Comparison of ENCODE assay signal across 22 cellular contexts in genomic region chr12:6777386-6777785, GRCh38. TPM values are rescaled to one million over a fixed set of nuclear protein-coding genes. Genes with fewer than 3 reads are reported as not detected.
A peak's percentile ranks its signal among the peaks of the same experiment; 100 is the strongest.
DNase-seq lines count a peak whose midpoint lies in the region; ATAC-seq and TF ChIP-seq lines count a peak whose summit lies in the region.
"Had no signal": no experiment of that assay in that cellular context is flagged by ENCODE, and none has a peak within 500 bp of the region (broad histone marks: within the 10 kb centered on the region; RNA-seq: fewer than 3 reads in every experiment).

No MANE protein-coding gene starts in this region.

- no peaks in the 10 kb centered on the region for H3K27me3 Mint-ChIP-seq in activated CD8-positive, alpha-beta T cell treated with anti-CD3 and anti-CD28 coated beads for 36 hours
- no peaks in the 10 kb centered on the region for H3K27me3 Mint-ChIP-seq in activated CD8-positive, alpha-beta T cell treated with anti-CD3 and anti-CD28 coated beads, Interleukin-2, amount 10 ng/mL, durations not matched to agents 7 days and 5 days (ENCODE audit: low read depth)
- H3K27me3 Mint-ChIP-seq in activated naive CD8-positive, alpha-beta T cell treated with anti-CD3 and anti-CD28 coated beads, Interleukin-2, amount 50 U/mL, for 24 hours, result peaks cover 10% of the 10 kb centered on the region

- no peaks in the 10 kb centered on the region for H3K9me3 Mint-ChIP-seq in activated CD8-positive, alpha-beta T cell treated with anti-CD3 and anti-CD28 coated beads for 36 hours
- no peaks in the 10 kb centered on the region for H3K9me3 Mint-ChIP-seq in activated CD8-positive, alpha-beta T cell treated with anti-CD3 and anti-CD28 coated beads, Interleukin-2, amount 10 ng/mL, durations not matched to agents 7 days and 5 days (ENCODE audit: insufficient read depth)
- no peaks in the 10 kb centered on the region for H3K9me3 Mint-ChIP-seq in activated naive CD8-positive, alpha-beta T cell treated with anti-CD3 and anti-CD28 coated beads, Interleukin-2, amount 50 U/mL, for 24 hours
- H3K9me3 Mint-ChIP-seq: activated CD4-positive, alpha-beta memory T cell treated with anti-CD3 and anti-CD28 coated beads, Interleukin-2, amount 10 ng/mL, durations not matched to agents 7 days and 5 days; activated T-helper 2 cell treated with anti-CD3 and anti-CD28 coated beads, Interferon-gamma antibody, Interleukin-2, Interleukin-4, amounts not matched to agents 10 μg/mL and 5 μg/mL and 100 μg/mL, durations not matched to agents 14 hours and 24 hours and 36 hours; nephron; T-helper 1 cell treated with Interleukin-12 subunit alpha and Interleukin-12 subunit beta and Interleukin-4 antibody, amounts not matched to agents 30 μg/mL and 1 μg/mL, for 36 hours had no signal

- H3K27ac ChIP-seq in sigmoid colon, result peak overlapping the region; percentile 84 to 89 (median 88)
- peak overlapping the region in 27 of 59 donors; percentile 6 to 90 (median 82) for H3K27ac ChIP-seq in dorsolateral prefrontal cortex
- H3K27ac ChIP-seq: BLaER1 had no signal

- H3K27ac Mint-ChIP-seq in activated CD8-positive, alpha-beta T cell treated with anti-CD3 and anti-CD28 coated beads for 36 hours, result peak overlapping the region; percentile 36
- no peak overlapping the region for H3K27ac Mint-ChIP-seq in activated CD8-positive, alpha-beta T cell treated with anti-CD3 and anti-CD28 coated beads, Interleukin-2, amount 10 ng/mL, durations not matched to agents 7 days and 5 days
- H3K27ac Mint-ChIP-seq in activated naive CD8-positive, alpha-beta T cell treated with anti-CD3 and anti-CD28 coated beads, Interleukin-2, amount 50 U/mL, for 24 hours, result peak overlapping the region; percentile 92
- H3K27ac Mint-ChIP-seq: activated CD4-positive, alpha-beta memory T cell treated with anti-CD3 and anti-CD28 coated beads, Interleukin-2, amount 10 ng/mL, durations not matched to agents 7 days and 5 days; activated T-helper 2 cell treated with anti-CD3 and anti-CD28 coated beads, Interferon-gamma antibody, Interleukin-2, Interleukin-4, amounts not matched to agents 10 μg/mL and 5 μg/mL and 100 μg/mL, durations not matched to agents 14 hours and 24 hours and 36 hours; T-helper 1 cell treated with Interleukin-12 subunit alpha and Interleukin-12 subunit beta and Interleukin-4 antibody, amounts not matched to agents 30 μg/mL and 1 μg/mL, for 36 hours had no signal

- CTCF ChIA-PET in activated CD8-positive, alpha-beta T cell treated with anti-CD3 and anti-CD28 coated beads for 36 hours (lab: Charles Lee), result interaction anchor here (0.6 to 10.0 kb wide), 7 partner anchors 9 to 92 kb away, joined by 3 to 117 read pairs (median 5); partner anchors contain the start of genes GPR162, MLF2 and PTMS
- CTCF ChIA-PET in activated CD8-positive, alpha-beta T cell treated with anti-CD3 and anti-CD28 coated beads, Interleukin-2, amount 10 ng/mL, durations not matched to agents 7 days and 5 days (lab: Charles Lee), result interaction anchor here (0.8 to 20.8 kb wide), 4 partner anchors 7 to 210 kb away, joined by 3 to 378 read pairs (median 82); partner anchors contain the start of genes LAG3, MLF2 and PTMS

- H3K4me3 ChIP-seq in sigmoid colon (no peak overlapping the region), dorsolateral prefrontal cortex (peak overlapping the region in 14 of 59 donors; percentile 44 to 72 (median 61))

- DNase-seq in activated CD8-positive, alpha-beta T cell treated with anti-CD3 and anti-CD28 coated beads for 36 hours, result no peak
- DNase-seq in activated CD8-positive, alpha-beta T cell treated with anti-CD3 and anti-CD28 coated beads, Interleukin-2, amount 10 ng/mL, durations not matched to agents 7 days and 5 days, result no peak
- no peak for DNase-seq in activated naive CD8-positive, alpha-beta T cell treated with anti-CD3 and anti-CD28 coated beads, Interleukin-2, amount 50 U/mL, for 24 hours
- DNase-seq in sigmoid colon (no peak), dorsolateral prefrontal cortex (no peak)
- DNase-seq: activated CD4-positive, alpha-beta memory T cell treated with anti-CD3 and anti-CD28 coated beads, Interleukin-2, amount 10 ng/mL, durations not matched to agents 7 days and 5 days; Karpas-422; kidney; NCI-H1092; NCI-H2029; NCI-H345; PC-3; SHP77 treated with DMSO at 0.1 percent for 48 hours had no signal

- H3K27me3 ChIP-seq in sigmoid colon (no peaks in the 10 kb centered on the region), dorsolateral prefrontal cortex (peaks cover 0 to 18% (median 0%) of the 10 kb centered on the region in 45 donors)

- TF ChIP-seq CTCF in activated CD8-positive, alpha-beta T cell treated with anti-CD3 and anti-CD28 coated beads for 36 hours (IDR thresholded peaks at IDR 0.05), result no peak
- TF ChIP-seq CTCF in sigmoid colon (IDR thresholded peaks at IDR 0.05), result no peak
- TF ChIP-seq CTCF in dorsolateral prefrontal cortex (IDR thresholded peaks at IDR 0.05 in 54 of 56, conservative IDR thresholded peaks at IDR 0.05 in 2 of 56; ENCODE audit: low read depth in 1 of 56, partially characterized antibody in 56 of 56), result no peak

- POLR2A ChIA-PET in activated CD8-positive, alpha-beta T cell treated with anti-CD3 and anti-CD28 coated beads for 36 hours (lab: Charles Lee), result interaction anchor here (1.2 to 3.1 kb wide), 3 partner anchors 10 to 33 kb away, joined by 3 to 21 read pairs (median 16); partner anchors contain the start of genes MLF2 and PTMS
- POLR2A ChIA-PET in activated CD8-positive, alpha-beta T cell treated with anti-CD3 and anti-CD28 coated beads, Interleukin-2, amount 10 ng/mL, durations not matched to agents 7 days and 5 days (lab: Charles Lee), result interaction anchor here (0.6 to 9.3 kb wide), 2 partner anchors 24 to 54 kb away, joined by 3 to 66 read pairs; partner anchors contain the start of genes COPS7A and MLF2

- TF ChIP-seq EP300 in sigmoid colon (IDR thresholded peaks at IDR 0.05), result no peak

- ATAC-seq in activated CD8-positive, alpha-beta T cell treated with anti-CD3 and anti-CD28 coated beads for 36 hours, result no peak
- no peak for ATAC-seq in activated CD8-positive, alpha-beta T cell treated with anti-CD3 and anti-CD28 coated beads, Interleukin-2, amount 10 ng/mL, durations not matched to agents 7 days and 5 days
- no peak for ATAC-seq in activated naive CD8-positive, alpha-beta T cell treated with anti-CD3 and anti-CD28 coated beads, Interleukin-2, amount 50 U/mL, for 24 hours
- no peak for ATAC-seq in HG03442 (IDR thresholded peaks at IDR 0.05; ENCODE audit: unreplicated experiment)
- ATAC-seq: PC-3 had no signal

- 91 to 96% methylated on average over 5 of the region's 5 CpGs for WGBS in sigmoid colon, 2 donors

- no peak for TF ChIP-seq POLR2A in sigmoid colon (IDR thresholded peaks at IDR 0.05)

- no peaks in the 10 kb centered on the region for H3K36me3 ChIP-seq in sigmoid colon
- H3K36me3 ChIP-seq: BLaER1, cardiac muscle cell had no signal

- no peaks in the 10 kb centered on the region for H3K9me3 ChIP-seq in sigmoid colon
- H3K9me3 ChIP-seq: BLaER1 had no signal

- H3K36me3 Mint-ChIP-seq in activated CD8-positive, alpha-beta T cell treated with anti-CD3 and anti-CD28 coated beads for 36 hours (ENCODE audit: low read depth), result peaks cover 59% of the 10 kb centered on the region
- peaks cover 27% of the 10 kb centered on the region for H3K36me3 Mint-ChIP-seq in activated CD8-positive, alpha-beta T cell treated with anti-CD3 and anti-CD28 coated beads, Interleukin-2, amount 10 ng/mL, durations not matched to agents 7 days and 5 days (ENCODE audit: low read depth)
- H3K36me3 Mint-ChIP-seq in activated naive CD8-positive, alpha-beta T cell treated with anti-CD3 and anti-CD28 coated beads, Interleukin-2, amount 50 U/mL, for 24 hours (ENCODE audit: low read depth), result peaks cover 51% of the 10 kb centered on the region

- intact Hi-C loops in activated CD8-positive, alpha-beta T cell treated with anti-CD3 and anti-CD28 coated beads for 36 hours (cut with micrococcal nuclease), result no loop called here
- intact Hi-C loops in sigmoid colon (cut with DNase I) (loop anchor here (5.0 kb wide), 1 partner anchor 90 kb away; the partner anchor contains the start of gene ZNF384), dorsolateral prefrontal cortex (cut with DNase I) (loop anchor here in 1 of 2 donors (5.0 kb wide), 1 partner anchor 40 kb away; no protein-coding TSS in a partner anchor)

- peak overlapping the region; percentile 89 for H3K4me3 Mint-ChIP-seq in activated CD8-positive, alpha-beta T cell treated with anti-CD3 and anti-CD28 coated beads for 36 hours
- no peak overlapping the region for H3K4me3 Mint-ChIP-seq in activated CD8-positive, alpha-beta T cell treated with anti-CD3 and anti-CD28 coated beads, Interleukin-2, amount 10 ng/mL, durations not matched to agents 7 days and 5 days
- peak overlapping the region; percentile 98 for H3K4me3 Mint-ChIP-seq in activated naive CD8-positive, alpha-beta T cell treated with anti-CD3 and anti-CD28 coated beads, Interleukin-2, amount 50 U/mL, for 24 hours
- H3K4me3 Mint-ChIP-seq: activated CD4-positive, alpha-beta memory T cell treated with anti-CD3 and anti-CD28 coated beads, Interleukin-2, amount 10 ng/mL, durations not matched to agents 7 days and 5 days; T-helper 1 cell treated with Interleukin-12 subunit alpha and Interleukin-12 subunit beta and Interleukin-4 antibody, amounts not matched to agents 30 μg/mL and 1 μg/mL, for 36 hours had no signal

- H3K4me1 Mint-ChIP-seq in activated CD8-positive, alpha-beta T cell treated with anti-CD3 and anti-CD28 coated beads for 36 hours (ENCODE audit: low read depth), result peaks cover 72% of the 10 kb centered on the region
- H3K4me1 Mint-ChIP-seq in activated CD8-positive, alpha-beta T cell treated with anti-CD3 and anti-CD28 coated beads, Interleukin-2, amount 10 ng/mL, durations not matched to agents 7 days and 5 days (ENCODE audit: low read depth), result peaks cover 70% of the 10 kb centered on the region
- H3K4me1 Mint-ChIP-seq in activated naive CD8-positive, alpha-beta T cell treated with anti-CD3 and anti-CD28 coated beads, Interleukin-2, amount 50 U/mL, for 24 hours, result peaks cover 84% of the 10 kb centered on the region

- peaks cover 0 to 42% (median 37%) of the 10 kb centered on the region in 4 donors for H3K4me1 ChIP-seq in sigmoid colon

RNA-seq across cellular contexts. Expression of gene LAG3, which starts 5.1 kb away (rescaled TPM):
- total RNA-seq in activated CD8-positive, alpha-beta T cell treated with anti-CD3 and anti-CD28 coated beads for 36 hours, result 100 to 1,000 TPM; 264 to 268 TPM
- total RNA-seq in activated CD8-positive, alpha-beta T cell treated with anti-CD3 and anti-CD28 coated beads, Interleukin-2, amount 10 ng/mL, durations not matched to agents 7 days and 5 days, result 10 to 100 TPM; 43.0 to 45.2 TPM
- 1 to 10 TPM; 1.4 to 6.9 (median 3.0) TPM for total RNA-seq in sigmoid colon
- polyA plus RNA-seq in sigmoid colon, result 1 to 10 TPM in 2 of 3 donors, under 1 TPM in 1; 0.60 to 4.2 (median 1.4) TPM
- total RNA-seq in dorsolateral prefrontal cortex, result 1 to 10 TPM in 33 of 120 experiments, under 1 TPM in 73, not detected in 14; 0.23 to 3.0 (median 0.75) TPM
- total RNA-seq: A172, skeletal muscle tissue had no signal
- polyA plus RNA-seq: cardiac muscle cell had no signal

RNA-seq across cellular contexts. Expression of gene PTMS, which starts 11.2 kb away (rescaled TPM):
- 10 to 100 TPM; 78.6 TPM for total RNA-seq in activated CD8-positive, alpha-beta T cell treated with anti-CD3 and anti-CD28 coated beads for 36 hours
- 10 to 100 TPM; 42.9 to 47.4 TPM for total RNA-seq in activated CD8-positive, alpha-beta T cell treated with anti-CD3 and anti-CD28 coated beads, Interleukin-2, amount 10 ng/mL, durations not matched to agents 7 days and 5 days
- total RNA-seq in sigmoid colon (100 to 1,000 TPM; 196 to 392 (median 255) TPM), dorsolateral prefrontal cortex (100 to 1,000 TPM; 117 to 439 (median 242) TPM)
- polyA plus RNA-seq in sigmoid colon, result 100 to 1,000 TPM in 2 of 3 donors, 10 to 100 TPM in 1; 93.2 to 198 (median 174) TPM

RNA-seq across cellular contexts. Expression of gene CD4, which starts 11.9 kb away (rescaled TPM):
- 10 to 100 TPM; 11.1 to 14.1 TPM for total RNA-seq in activated CD8-positive, alpha-beta T cell treated with anti-CD3 and anti-CD28 coated beads for 36 hours
- 1 to 10 TPM in 1 of 2 experiments, under 1 TPM in 1; 0.90 to 1.6 TPM for total RNA-seq in activated CD8-positive, alpha-beta T cell treated with anti-CD3 and anti-CD28 coated beads, Interleukin-2, amount 10 ng/mL, durations not matched to agents 7 days and 5 days
- total RNA-seq in sigmoid colon, result 10 to 100 TPM in 3 of 4 donors, 1 to 10 TPM in 1; 2.5 to 12.8 (median 11.5) TPM
- polyA plus RNA-seq in sigmoid colon, result 10 to 100 TPM in 2 of 3 donors, 1 to 10 TPM in 1; 4.8 to 29.7 (median 26.6) TPM
- total RNA-seq in dorsolateral prefrontal cortex, result 10 to 100 TPM in 62 of 120 experiments, 1 to 10 TPM in 58; 5.0 to 28.8 (median 10.1) TPM
- total RNA-seq: A172, dermis blood vessel endothelial cell, PC-3 had no signal

RNA-seq across cellular contexts. Expression of gene MLF2, which starts 24.4 kb away (rescaled TPM):
- total RNA-seq in activated CD8-positive, alpha-beta T cell treated with anti-CD3 and anti-CD28 coated beads for 36 hours, result 100 to 1,000 TPM; 149 to 151 TPM
- 100 to 1,000 TPM; 109 to 113 TPM for total RNA-seq in activated CD8-positive, alpha-beta T cell treated with anti-CD3 and anti-CD28 coated beads, Interleukin-2, amount 10 ng/mL, durations not matched to agents 7 days and 5 days
- total RNA-seq in sigmoid colon, result 100 to 1,000 TPM; 148 to 163 (median 159) TPM
- polyA plus RNA-seq in sigmoid colon, result 100 to 1,000 TPM; 157 to 220 (median 178) TPM
- 100 to 1,000 TPM; 139 to 384 (median 261) TPM for total RNA-seq in dorsolateral prefrontal cortex

RNA-seq across cellular contexts. Expression of gene GPR162, which starts 44.2 kb away (rescaled TPM):
- total RNA-seq in activated CD8-positive, alpha-beta T cell treated with anti-CD3 and anti-CD28 coated beads for 36 hours, result 1 to 10 TPM; 2.0 to 2.1 TPM
- under 1 TPM; 0.13 to 0.34 TPM for total RNA-seq in activated CD8-positive, alpha-beta T cell treated with anti-CD3 and anti-CD28 coated beads, Interleukin-2, amount 10 ng/mL, durations not matched to agents 7 days and 5 days
- total RNA-seq in sigmoid colon, result 10 to 100 TPM in 2 of 4 donors, 1 to 10 TPM in 2; 6.4 to 16.1 (median 10.2) TPM
- polyA plus RNA-seq in sigmoid colon, result 1 to 10 TPM; 1.2 to 7.6 (median 1.8) TPM
- 100 to 1,000 TPM in 117 of 120 experiments, 10 to 100 TPM in 3; 49.5 to 245 (median 167) TPM for total RNA-seq in dorsolateral prefrontal cortex
- total RNA-seq: activated CD4-positive, alpha-beta memory T cell treated with anti-CD3 and anti-CD28 coated beads, Interleukin-2, amount 10 ng/mL, durations not matched to agents 7 days and 5 days; PC-3 had no signal

Comparison
In these comparisons a context has a peak if more than half of its experiments do, and no peak if none do; other contexts are left out.
1. RNA of gene LAG3, which starts 5.1 kb away (total RNA-seq): 264 to 268 TPM in activated CD8-positive, alpha-beta T cell treated with anti-CD3 and anti-CD28 coated beads for 36 hours; 43.0 to 45.2 TPM in activated CD8-positive, alpha-beta T cell treated with anti-CD3 and anti-CD28 coated beads, Interleukin-2, amount 10 ng/mL, durations not matched to agents 7 days and 5 days, 1.4 to 6.9 TPM in sigmoid colon and 0.23 to 3.0 TPM in dorsolateral prefrontal cortex; every median in the first group is over 4 times any median in the second.